ENCODE assay signal across 2 cellular contexts in the genomic region with DNA sequence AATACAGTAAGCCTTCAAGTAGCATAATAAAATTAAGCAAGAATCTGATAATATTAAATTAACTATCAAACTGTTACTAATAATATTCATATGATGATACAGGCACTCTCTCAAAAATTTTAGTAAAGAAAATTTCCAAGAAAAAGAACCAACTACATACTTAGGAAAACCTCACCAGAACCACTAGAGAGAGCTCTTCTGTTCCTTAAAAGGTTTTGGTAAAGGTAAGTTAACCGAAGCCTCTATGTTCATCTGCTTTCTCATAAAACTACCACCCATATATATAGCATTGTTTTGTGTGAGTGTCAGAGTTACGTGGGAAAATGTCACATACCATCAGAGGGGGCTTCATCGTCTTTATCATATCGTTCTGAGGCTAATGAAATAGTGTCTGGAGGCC.
TF ChIP-seq lines count a peak whose summit lies in the region.

No MANE protein-coding gene starts in this region.

TF ChIP-seq in GM23338, 12 proteins besides CTCF, POLR2A, EP300 and RAD21 (continued from another document):
- TF ChIP-seq, protein P1, sequence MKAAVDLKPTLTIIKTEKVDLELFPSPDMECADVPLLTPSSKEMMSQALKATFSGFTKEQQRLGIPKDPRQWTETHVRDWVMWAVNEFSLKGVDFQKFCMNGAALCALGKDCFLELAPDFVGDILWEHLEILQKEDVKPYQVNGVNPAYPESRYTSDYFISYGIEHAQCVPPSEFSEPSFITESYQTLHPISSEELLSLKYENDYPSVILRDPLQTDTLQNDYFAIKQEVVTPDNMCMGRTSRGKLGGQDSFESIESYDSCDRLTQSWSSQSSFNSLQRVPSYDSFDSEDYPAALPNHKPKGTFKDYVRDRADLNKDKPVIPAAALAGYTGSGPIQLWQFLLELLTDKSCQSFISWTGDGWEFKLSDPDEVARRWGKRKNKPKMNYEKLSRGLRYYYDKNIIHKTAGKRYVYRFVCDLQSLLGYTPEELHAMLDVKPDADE (IDR thresholded peaks at IDR 0.05): no peak
- TF ChIP-seq EZH2phosphoT487 (IDR thresholded peaks at IDR 0.05; ENCODE audit: unreplicated experiment) (no peak), POLR2AphosphoS5 (IDR thresholded peaks at IDR 0.05; ENCODE audit: low read depth) (no peak), NANOG (IDR thresholded peaks at IDR 0.05; ENCODE audit: borderline replicate concordance) (no peak), CREB1 (CRISPR knock-in tag; IDR thresholded peaks at IDR 0.05; ENCODE audit: low read depth) (no peak), ZNF114 (CRISPR knock-in tag; IDR thresholded peaks at IDR 0.05) (no peak), JUNB (IDR thresholded peaks at IDR 0.05; ENCODE audit: unreplicated experiment) (no peak)
- TF ChIP-seq, protein P2, sequence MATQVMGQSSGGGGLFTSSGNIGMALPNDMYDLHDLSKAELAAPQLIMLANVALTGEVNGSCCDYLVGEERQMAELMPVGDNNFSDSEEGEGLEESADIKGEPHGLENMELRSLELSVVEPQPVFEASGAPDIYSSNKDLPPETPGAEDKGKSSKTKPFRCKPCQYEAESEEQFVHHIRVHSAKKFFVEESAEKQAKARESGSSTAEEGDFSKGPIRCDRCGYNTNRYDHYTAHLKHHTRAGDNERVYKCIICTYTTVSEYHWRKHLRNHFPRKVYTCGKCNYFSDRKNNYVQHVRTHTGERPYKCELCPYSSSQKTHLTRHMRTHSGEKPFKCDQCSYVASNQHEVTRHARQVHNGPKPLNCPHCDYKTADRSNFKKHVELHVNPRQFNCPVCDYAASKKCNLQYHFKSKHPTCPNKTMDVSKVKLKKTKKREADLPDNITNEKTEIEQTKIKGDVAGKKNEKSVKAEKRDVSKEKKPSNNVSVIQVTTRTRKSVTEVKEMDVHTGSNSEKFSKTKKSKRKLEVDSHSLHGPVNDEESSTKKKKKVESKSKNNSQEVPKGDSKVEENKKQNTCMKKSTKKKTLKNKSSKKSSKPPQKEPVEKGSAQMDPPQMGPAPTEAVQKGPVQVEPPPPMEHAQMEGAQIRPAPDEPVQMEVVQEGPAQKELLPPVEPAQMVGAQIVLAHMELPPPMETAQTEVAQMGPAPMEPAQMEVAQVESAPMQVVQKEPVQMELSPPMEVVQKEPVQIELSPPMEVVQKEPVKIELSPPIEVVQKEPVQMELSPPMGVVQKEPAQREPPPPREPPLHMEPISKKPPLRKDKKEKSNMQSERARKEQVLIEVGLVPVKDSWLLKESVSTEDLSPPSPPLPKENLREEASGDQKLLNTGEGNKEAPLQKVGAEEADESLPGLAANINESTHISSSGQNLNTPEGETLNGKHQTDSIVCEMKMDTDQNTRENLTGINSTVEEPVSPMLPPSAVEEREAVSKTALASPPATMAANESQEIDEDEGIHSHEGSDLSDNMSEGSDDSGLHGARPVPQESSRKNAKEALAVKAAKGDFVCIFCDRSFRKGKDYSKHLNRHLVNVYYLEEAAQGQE (IDR thresholded peaks at IDR 0.05; ENCODE audit: unreplicated experiment): no peak
- TF ChIP-seq, protein P3, sequence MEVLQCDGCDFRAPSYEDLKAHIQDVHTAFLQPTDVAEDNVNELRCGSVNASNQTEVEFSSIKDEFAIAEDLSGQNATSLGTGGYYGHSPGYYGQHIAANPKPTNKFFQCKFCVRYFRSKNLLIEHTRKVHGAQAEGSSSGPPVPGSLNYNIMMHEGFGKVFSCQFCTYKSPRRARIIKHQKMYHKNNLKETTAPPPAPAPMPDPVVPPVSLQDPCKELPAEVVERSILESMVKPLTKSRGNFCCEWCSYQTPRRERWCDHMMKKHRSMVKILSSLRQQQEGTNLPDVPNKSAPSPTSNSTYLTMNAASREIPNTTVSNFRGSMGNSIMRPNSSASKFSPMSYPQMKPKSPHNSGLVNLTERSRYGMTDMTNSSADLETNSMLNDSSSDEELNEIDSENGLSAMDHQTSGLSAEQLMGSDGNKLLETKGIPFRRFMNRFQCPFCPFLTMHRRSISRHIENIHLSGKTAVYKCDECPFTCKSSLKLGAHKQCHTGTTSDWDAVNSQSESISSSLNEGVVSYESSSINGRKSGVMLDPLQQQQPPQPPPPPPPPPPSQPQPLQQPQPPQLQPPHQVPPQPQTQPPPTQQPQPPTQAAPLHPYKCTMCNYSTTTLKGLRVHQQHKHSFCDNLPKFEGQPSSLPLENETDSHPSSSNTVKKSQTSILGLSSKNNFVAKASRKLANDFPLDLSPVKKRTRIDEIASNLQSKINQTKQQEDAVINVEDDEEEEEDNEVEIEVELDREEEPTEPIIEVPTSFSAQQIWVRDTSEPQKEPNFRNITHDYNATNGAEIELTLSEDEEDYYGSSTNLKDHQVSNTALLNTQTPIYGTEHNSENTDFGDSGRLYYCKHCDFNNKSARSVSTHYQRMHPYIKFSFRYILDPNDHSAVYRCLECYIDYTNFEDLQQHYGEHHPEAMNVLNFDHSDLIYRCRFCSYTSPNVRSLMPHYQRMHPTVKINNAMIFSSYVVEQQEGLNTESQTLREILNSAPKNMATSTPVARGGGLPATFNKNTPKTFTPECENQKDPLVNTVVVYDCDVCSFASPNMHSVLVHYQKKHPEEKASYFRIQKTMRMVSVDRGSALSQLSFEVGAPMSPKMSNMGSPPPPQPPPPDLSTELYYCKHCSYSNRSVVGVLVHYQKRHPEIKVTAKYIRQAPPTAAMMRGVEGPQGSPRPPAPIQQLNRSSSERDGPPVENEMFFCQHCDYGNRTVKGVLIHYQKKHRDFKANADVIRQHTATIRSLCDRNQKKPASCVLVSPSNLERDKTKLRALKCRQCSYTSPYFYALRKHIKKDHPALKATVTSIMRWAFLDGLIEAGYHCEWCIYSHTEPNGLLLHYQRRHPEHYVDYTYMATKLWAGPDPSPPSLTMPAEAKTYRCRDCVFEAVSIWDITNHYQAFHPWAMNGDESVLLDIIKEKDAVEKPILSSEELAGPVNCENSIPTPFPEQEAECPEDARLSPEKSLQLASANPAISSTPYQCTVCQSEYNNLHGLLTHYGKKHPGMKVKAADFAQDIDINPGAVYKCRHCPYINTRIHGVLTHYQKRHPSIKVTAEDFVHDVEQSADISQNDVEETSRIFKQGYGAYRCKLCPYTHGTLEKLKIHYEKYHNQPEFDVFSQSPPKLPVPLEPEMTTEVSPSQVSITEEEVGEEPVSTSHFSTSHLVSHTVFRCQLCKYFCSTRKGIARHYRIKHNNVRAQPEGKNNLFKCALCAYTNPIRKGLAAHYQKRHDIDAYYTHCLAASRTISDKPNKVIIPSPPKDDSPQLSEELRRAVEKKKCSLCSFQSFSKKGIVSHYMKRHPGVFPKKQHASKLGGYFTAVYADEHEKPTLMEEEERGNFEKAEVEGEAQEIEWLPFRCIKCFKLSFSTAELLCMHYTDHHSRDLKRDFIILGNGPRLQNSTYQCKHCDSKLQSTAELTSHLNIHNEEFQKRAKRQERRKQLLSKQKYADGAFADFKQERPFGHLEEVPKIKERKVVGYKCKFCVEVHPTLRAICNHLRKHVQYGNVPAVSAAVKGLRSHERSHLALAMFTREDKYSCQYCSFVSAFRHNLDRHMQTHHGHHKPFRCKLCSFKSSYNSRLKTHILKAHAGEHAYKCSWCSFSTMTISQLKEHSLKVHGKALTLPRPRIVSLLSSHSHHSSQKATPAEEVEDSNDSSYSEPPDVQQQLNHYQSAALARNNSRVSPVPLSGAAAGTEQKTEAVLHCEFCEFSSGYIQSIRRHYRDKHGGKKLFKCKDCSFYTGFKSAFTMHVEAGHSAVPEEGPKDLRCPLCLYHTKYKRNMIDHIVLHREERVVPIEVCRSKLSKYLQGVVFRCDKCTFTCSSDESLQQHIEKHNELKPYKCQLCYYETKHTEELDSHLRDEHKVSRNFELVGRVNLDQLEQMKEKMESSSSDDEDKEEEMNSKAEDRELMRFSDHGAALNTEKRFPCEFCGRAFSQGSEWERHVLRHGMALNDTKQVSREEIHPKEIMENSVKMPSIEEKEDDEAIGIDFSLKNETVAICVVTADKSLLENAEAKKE (CRISPR knock-in tag; IDR thresholded peaks at IDR 0.05): no peak

TF ChIP-seq in K562, 482 proteins besides CTCF, POLR2A, EP300 and RAD21 (continued from another document and continues in another):
- TF ChIP-seq, protein P4, sequence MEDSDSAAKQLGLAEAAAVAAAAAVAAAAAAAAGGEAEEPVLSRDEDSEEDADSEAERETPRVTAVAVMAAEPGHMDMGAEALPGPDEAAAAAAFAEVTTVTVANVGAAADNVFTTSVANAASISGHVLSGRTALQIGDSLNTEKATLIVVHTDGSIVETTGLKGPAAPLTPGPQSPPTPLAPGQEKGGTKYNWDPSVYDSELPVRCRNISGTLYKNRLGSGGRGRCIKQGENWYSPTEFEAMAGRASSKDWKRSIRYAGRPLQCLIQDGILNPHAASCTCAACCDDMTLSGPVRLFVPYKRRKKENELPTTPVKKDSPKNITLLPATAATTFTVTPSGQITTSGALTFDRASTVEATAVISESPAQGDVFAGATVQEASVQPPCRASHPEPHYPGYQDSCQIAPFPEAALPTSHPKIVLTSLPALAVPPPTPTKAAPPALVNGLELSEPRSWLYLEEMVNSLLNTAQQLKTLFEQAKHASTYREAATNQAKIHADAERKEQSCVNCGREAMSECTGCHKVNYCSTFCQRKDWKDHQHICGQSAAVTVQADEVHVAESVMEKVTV (CRISPR knock-in tag; IDR thresholded peaks at IDR 0.05): no peak
- TF ChIP-seq, protein P5, sequence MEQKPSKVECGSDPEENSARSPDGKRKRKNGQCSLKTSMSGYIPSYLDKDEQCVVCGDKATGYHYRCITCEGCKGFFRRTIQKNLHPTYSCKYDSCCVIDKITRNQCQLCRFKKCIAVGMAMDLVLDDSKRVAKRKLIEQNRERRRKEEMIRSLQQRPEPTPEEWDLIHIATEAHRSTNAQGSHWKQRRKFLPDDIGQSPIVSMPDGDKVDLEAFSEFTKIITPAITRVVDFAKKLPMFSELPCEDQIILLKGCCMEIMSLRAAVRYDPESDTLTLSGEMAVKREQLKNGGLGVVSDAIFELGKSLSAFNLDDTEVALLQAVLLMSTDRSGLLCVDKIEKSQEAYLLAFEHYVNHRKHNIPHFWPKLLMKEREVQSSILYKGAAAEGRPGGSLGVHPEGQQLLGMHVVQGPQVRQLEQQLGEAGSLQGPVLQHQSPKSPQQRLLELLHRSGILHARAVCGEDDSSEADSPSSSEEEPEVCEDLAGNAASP (IDR thresholded peaks at IDR 0.05): no peak
- TF ChIP-seq, protein P6, sequence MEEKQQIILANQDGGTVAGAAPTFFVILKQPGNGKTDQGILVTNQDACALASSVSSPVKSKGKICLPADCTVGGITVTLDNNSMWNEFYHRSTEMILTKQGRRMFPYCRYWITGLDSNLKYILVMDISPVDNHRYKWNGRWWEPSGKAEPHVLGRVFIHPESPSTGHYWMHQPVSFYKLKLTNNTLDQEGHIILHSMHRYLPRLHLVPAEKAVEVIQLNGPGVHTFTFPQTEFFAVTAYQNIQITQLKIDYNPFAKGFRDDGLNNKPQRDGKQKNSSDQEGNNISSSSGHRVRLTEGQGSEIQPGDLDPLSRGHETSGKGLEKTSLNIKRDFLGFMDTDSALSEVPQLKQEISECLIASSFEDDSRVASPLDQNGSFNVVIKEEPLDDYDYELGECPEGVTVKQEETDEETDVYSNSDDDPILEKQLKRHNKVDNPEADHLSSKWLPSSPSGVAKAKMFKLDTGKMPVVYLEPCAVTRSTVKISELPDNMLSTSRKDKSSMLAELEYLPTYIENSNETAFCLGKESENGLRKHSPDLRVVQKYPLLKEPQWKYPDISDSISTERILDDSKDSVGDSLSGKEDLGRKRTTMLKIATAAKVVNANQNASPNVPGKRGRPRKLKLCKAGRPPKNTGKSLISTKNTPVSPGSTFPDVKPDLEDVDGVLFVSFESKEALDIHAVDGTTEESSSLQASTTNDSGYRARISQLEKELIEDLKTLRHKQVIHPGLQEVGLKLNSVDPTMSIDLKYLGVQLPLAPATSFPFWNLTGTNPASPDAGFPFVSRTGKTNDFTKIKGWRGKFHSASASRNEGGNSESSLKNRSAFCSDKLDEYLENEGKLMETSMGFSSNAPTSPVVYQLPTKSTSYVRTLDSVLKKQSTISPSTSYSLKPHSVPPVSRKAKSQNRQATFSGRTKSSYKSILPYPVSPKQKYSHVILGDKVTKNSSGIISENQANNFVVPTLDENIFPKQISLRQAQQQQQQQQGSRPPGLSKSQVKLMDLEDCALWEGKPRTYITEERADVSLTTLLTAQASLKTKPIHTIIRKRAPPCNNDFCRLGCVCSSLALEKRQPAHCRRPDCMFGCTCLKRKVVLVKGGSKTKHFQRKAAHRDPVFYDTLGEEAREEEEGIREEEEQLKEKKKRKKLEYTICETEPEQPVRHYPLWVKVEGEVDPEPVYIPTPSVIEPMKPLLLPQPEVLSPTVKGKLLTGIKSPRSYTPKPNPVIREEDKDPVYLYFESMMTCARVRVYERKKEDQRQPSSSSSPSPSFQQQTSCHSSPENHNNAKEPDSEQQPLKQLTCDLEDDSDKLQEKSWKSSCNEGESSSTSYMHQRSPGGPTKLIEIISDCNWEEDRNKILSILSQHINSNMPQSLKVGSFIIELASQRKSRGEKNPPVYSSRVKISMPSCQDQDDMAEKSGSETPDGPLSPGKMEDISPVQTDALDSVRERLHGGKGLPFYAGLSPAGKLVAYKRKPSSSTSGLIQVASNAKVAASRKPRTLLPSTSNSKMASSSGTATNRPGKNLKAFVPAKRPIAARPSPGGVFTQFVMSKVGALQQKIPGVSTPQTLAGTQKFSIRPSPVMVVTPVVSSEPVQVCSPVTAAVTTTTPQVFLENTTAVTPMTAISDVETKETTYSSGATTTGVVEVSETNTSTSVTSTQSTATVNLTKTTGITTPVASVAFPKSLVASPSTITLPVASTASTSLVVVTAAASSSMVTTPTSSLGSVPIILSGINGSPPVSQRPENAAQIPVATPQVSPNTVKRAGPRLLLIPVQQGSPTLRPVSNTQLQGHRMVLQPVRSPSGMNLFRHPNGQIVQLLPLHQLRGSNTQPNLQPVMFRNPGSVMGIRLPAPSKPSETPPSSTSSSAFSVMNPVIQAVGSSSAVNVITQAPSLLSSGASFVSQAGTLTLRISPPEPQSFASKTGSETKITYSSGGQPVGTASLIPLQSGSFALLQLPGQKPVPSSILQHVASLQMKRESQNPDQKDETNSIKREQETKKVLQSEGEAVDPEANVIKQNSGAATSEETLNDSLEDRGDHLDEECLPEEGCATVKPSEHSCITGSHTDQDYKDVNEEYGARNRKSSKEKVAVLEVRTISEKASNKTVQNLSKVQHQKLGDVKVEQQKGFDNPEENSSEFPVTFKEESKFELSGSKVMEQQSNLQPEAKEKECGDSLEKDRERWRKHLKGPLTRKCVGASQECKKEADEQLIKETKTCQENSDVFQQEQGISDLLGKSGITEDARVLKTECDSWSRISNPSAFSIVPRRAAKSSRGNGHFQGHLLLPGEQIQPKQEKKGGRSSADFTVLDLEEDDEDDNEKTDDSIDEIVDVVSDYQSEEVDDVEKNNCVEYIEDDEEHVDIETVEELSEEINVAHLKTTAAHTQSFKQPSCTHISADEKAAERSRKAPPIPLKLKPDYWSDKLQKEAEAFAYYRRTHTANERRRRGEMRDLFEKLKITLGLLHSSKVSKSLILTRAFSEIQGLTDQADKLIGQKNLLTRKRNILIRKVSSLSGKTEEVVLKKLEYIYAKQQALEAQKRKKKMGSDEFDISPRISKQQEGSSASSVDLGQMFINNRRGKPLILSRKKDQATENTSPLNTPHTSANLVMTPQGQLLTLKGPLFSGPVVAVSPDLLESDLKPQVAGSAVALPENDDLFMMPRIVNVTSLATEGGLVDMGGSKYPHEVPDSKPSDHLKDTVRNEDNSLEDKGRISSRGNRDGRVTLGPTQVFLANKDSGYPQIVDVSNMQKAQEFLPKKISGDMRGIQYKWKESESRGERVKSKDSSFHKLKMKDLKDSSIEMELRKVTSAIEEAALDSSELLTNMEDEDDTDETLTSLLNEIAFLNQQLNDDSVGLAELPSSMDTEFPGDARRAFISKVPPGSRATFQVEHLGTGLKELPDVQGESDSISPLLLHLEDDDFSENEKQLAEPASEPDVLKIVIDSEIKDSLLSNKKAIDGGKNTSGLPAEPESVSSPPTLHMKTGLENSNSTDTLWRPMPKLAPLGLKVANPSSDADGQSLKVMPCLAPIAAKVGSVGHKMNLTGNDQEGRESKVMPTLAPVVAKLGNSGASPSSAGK (IDR thresholded peaks at IDR 0.05): no peak
- TF ChIP-seq ZNF707 (CRISPR knock-in tag; conservative IDR thresholded peaks at IDR 0.05) (no peak), RNF2 (IDR thresholded peaks at IDR 0.05) (no peak)
- TF ChIP-seq, protein P7, sequence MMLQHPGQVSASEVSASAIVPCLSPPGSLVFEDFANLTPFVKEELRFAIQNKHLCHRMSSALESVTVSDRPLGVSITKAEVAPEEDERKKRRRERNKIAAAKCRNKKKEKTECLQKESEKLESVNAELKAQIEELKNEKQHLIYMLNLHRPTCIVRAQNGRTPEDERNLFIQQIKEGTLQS (IDR thresholded peaks at IDR 0.05): no peak
- TF ChIP-seq, protein P7 (CRISPR knock-in tag; conservative IDR thresholded peaks at IDR 0.05): no peak
